ENCODE assay signal across 24 cellular contexts in the genomic region with DNA sequence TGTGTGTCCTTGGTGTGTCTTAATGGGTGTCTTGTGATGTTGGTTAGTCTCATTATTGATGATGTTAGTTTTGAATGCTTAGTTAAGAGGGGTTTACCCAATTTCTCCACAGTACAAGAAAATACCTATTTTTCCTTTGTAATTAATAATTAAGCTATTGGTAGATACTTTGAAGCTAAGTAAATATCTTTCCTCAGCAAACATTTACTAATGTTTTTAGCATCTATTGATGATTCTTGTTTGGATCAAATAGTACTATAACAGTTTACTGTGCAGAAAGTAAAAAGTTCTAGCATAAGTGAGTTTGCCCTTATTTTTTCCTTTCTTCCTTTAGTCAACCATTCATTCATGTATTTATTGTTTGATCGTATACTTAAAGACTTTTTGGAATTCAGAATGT.
"Had no signal": no experiment of that assay in that cellular context is flagged by ENCODE, and none has a peak within 500 bp of the region (broad histone marks: within the 10 kb centered on the region; RNA-seq: fewer than 3 reads in every experiment).

No MANE protein-coding gene starts in this region.

- H3K4me3 ChIP-seq: ascending aorta, cardiac muscle cell, coronary artery, ovary, right atrium auricular region, thoracic aorta, uterus had no signal

- H3K36me3 ChIP-seq: ovary, thoracic aorta, uterus had no signal

- H3K27me3 ChIP-seq: ascending aorta, cardiac muscle cell, ovary, right atrium auricular region, uterus had no signal

- DNase-seq: activated CD4-positive, alpha-beta memory T cell treated with anti-CD3 and anti-CD28 coated beads for 36 hours; activated CD4-positive, alpha-beta T cell treated with anti-CD3 and anti-CD28 coated beads, Interleukin-2, amount 10 ng/mL, durations not matched to agents 24 days and 14 days; activated CD8-positive, alpha-beta memory T cell treated with anti-CD3 and anti-CD28 coated beads, Interleukin-2, amount 50 U/mL, for 4 hours; activated effector memory CD4-positive, alpha-beta T cell treated with anti-CD3 and anti-CD28 coated beads, Interleukin-2, amount 50 U/mL, for 16 hours; activated naive CD4-positive, alpha-beta T cell treated with anti-CD3 and anti-CD28 coated beads, Interleukin-2, amount 10 ng/mL, durations not matched to agents 7 days and 5 days; activated naive CD8-positive, alpha-beta T cell treated with anti-CD3 and anti-CD28 coated beads, Interleukin-2, amount 10 ng/mL, durations not matched to agents 7 days and 5 days; activated T-cell treated with anti-CD3 and anti-CD28 coated beads, Interleukin-2, amount 50 U/mL, for 1 hour; cerebellar nuclear complex; effector memory CD8-positive, alpha-beta T cell; erythroblast; left ventricle myocardium superior; mammary epithelial cell; ovary; stimulated activated CD4-positive, alpha-beta T cell treated with anti-CD3 and anti-CD28 coated beads, Interleukin-2, amount 100 ng/mL, for 48 hours; stimulated activated naive CD4-positive, alpha-beta T cell treated with Interleukin-2 at 50 U/mL for 16 hours; T-helper 1 cell; uterus had no signal

- FAIRE-seq: islet of Langerhans had no signal

- H3K9me3 ChIP-seq: ascending aorta, ovary, right atrium auricular region, thoracic aorta, uterus had no signal

- H3K27ac ChIP-seq: ascending aorta, cardiac muscle cell, ovary, thoracic aorta, uterus, VCaP had no signal

- ATAC-seq: effector memory CD8-positive, alpha-beta T cell; left ventricle myocardium superior had no signal
